ENCODE assay signal across 21 cellular contexts in genomic region chr6:71524201-71524600, GRCh38.
A peak's percentile ranks its signal among the peaks of the same experiment; 100 is the strongest.
DNase-seq lines count a peak whose midpoint lies in the region; ATAC-seq and TF ChIP-seq lines count a peak whose summit lies in the region.
"Had no signal": no experiment of that assay in that cellular context is flagged by ENCODE, and none has a peak within 500 bp of the region (broad histone marks: within the 10 kb centered on the region; RNA-seq: fewer than 3 reads in every experiment).

No MANE protein-coding gene starts in this region.

- POLR2A ChIA-PET in activated CD8-positive, alpha-beta T cell treated with anti-CD3 and anti-CD28 coated beads for 36 hours (lab: Charles Lee) = no interaction called here

- no peak for ATAC-seq in GM19467 (IDR thresholded peaks at IDR 0.05; ENCODE audit: unreplicated experiment)
- ATAC-seq in activated CD8-positive, alpha-beta T cell treated with anti-CD3 and anti-CD28 coated beads for 36 hours = no peak
- ATAC-seq: CD8-positive, alpha-beta T cell; GM23338 had no signal

- H3K4me1 Mint-ChIP-seq in activated CD8-positive, alpha-beta T cell treated with anti-CD3 and anti-CD28 coated beads for 36 hours (ENCODE audit: low read depth) = no peaks in the 10 kb centered on the region
- H3K4me1 Mint-ChIP-seq: B cell; CD4-positive, CD25-positive, alpha-beta regulatory T cell; GM23338 had no signal

- TF ChIP-seq CTCF in astrocyte of the spinal cord (IDR thresholded peaks at IDR 0.05; ENCODE audit: low read depth, low read length) = no peak
- TF ChIP-seq CTCF in activated CD8-positive, alpha-beta T cell treated with anti-CD3 and anti-CD28 coated beads for 36 hours (IDR thresholded peaks at IDR 0.05) = no peak

- peak; percentile 74 for DNase-seq in H4 (ENCODE audit: low spot score)
- DNase-seq in M059J (ENCODE audit: low read depth) = peak; percentile 54
- DNase-seq in adipocyte (ENCODE audit: low read depth) = peak; percentile 39
- peak; percentile 12 for DNase-seq in astrocyte of the spinal cord (ENCODE audit: low read depth, low spot score)
- DNase-seq in NCI-H82 (lab: John Stamatoyannopoulos, UW) = no peak
- DNase-seq in activated CD8-positive, alpha-beta T cell treated with anti-CD3 and anti-CD28 coated beads for 36 hours = no peak
- DNase-seq in activated CD4-positive, CD25-positive, alpha-beta regulatory T cell (lab: John Stamatoyannopoulos, UW) = no peak
- DNase-seq: Caco-2; CD4-positive, CD25-positive, alpha-beta regulatory T cell; CD8-positive, alpha-beta T cell; DMS153; DMS79; EL; GDM1; HFFc6 had no signal

- no peaks in the 10 kb centered on the region for H3K4me1 ChIP-seq in adipocyte (ENCODE audit: control insufficient read depth, insufficient read depth, low read length)
- H3K4me1 ChIP-seq: BLaER1, HAP-1 had no signal

- no peaks in the 10 kb centered on the region for H3K36me3 ChIP-seq in adipocyte (ENCODE audit: control insufficient read depth, insufficient read depth, low read length, severe bottlenecking)
- H3K36me3 ChIP-seq: BLaER1, HAP-1 had no signal

- intact Hi-C loops in activated CD8-positive, alpha-beta T cell treated with anti-CD3 and anti-CD28 coated beads for 36 hours (cut with micrococcal nuclease) = no loop called here

- H3K36me3 Mint-ChIP-seq in activated CD8-positive, alpha-beta T cell treated with anti-CD3 and anti-CD28 coated beads for 36 hours (ENCODE audit: low read depth) = no peaks in the 10 kb centered on the region
- H3K36me3 Mint-ChIP-seq: CD4-positive, CD25-positive, alpha-beta regulatory T cell; CD8-positive, alpha-beta T cell had no signal

- H3K9me3 Mint-ChIP-seq in activated CD8-positive, alpha-beta T cell treated with anti-CD3 and anti-CD28 coated beads for 36 hours = no peaks in the 10 kb centered on the region
- H3K9me3 Mint-ChIP-seq: CD8-positive, alpha-beta T cell; GM23338; HFFc6 had no signal

- no peak overlapping the region for H3K4me3 ChIP-seq in adipocyte (ENCODE audit: low read length)
- no peak overlapping the region for H3K4me3 ChIP-seq in astrocyte of the spinal cord (ENCODE audit: low read depth, low read length)
- H3K4me3 ChIP-seq: BLaER1, GM12878, GM23338, HAP-1 had no signal

- no peaks in the 10 kb centered on the region for H3K27me3 ChIP-seq in adipocyte (replicated peaks; ENCODE audit: control insufficient read depth, insufficient read depth, low read length)
- H3K27me3 ChIP-seq: BLaER1 had no signal

- no peak overlapping the region for H3K4me3 Mint-ChIP-seq in activated CD8-positive, alpha-beta T cell treated with anti-CD3 and anti-CD28 coated beads for 36 hours
- H3K4me3 Mint-ChIP-seq: B cell; CD4-positive, CD25-positive, alpha-beta regulatory T cell; CD8-positive, alpha-beta T cell; GM23338; HFFc6 had no signal

- H3K27me3 Mint-ChIP-seq in activated CD8-positive, alpha-beta T cell treated with anti-CD3 and anti-CD28 coated beads for 36 hours = peaks cover 12% of the 10 kb centered on the region
- H3K27me3 Mint-ChIP-seq: CD4-positive, CD25-positive, alpha-beta regulatory T cell had no signal

- CTCF ChIA-PET in activated CD8-positive, alpha-beta T cell treated with anti-CD3 and anti-CD28 coated beads for 36 hours (lab: Charles Lee) = no interaction called here

- H3K9ac ChIP-seq in adipocyte (ENCODE audit: low read length) = no peak overlapping the region
- H3K9ac ChIP-seq: BLaER1 had no signal

- in situ Hi-C loops in astrocyte of the spinal cord (cut with HindIII; ENCODE audit: low sequenced_read_pairs) = no loop called here

- no peaks in the 10 kb centered on the region for H3K9me3 ChIP-seq in adipocyte (ENCODE audit: control insufficient read depth, low read length)
- H3K9me3 ChIP-seq: BLaER1, Caco-2, HAP-1 had no signal

- H3K27ac Mint-ChIP-seq in activated CD8-positive, alpha-beta T cell treated with anti-CD3 and anti-CD28 coated beads for 36 hours = no peak overlapping the region
- H3K27ac Mint-ChIP-seq: B cell; CD4-positive, CD25-positive, alpha-beta regulatory T cell; CD8-positive, alpha-beta T cell; GM23338; HFFc6 had no signal

Comparison
In these comparisons a context has a peak if more than half of its experiments do, and no peak if none do; other contexts are left out.
1. DNase-seq: peak in H4 (single experiment), M059J (single experiment), adipocyte (single experiment) and astrocyte of the spinal cord (single experiment); none in NCI-H82 (single experiment), activated CD8-positive, alpha-beta T cell treated with anti-CD3 and anti-CD28 coated beads for 36 hours (single experiment) and activated CD4-positive, CD25-positive, alpha-beta regulatory T cell (0 of 4).